ENCODE assay signal across 9 cellular contexts in the genomic region with DNA sequence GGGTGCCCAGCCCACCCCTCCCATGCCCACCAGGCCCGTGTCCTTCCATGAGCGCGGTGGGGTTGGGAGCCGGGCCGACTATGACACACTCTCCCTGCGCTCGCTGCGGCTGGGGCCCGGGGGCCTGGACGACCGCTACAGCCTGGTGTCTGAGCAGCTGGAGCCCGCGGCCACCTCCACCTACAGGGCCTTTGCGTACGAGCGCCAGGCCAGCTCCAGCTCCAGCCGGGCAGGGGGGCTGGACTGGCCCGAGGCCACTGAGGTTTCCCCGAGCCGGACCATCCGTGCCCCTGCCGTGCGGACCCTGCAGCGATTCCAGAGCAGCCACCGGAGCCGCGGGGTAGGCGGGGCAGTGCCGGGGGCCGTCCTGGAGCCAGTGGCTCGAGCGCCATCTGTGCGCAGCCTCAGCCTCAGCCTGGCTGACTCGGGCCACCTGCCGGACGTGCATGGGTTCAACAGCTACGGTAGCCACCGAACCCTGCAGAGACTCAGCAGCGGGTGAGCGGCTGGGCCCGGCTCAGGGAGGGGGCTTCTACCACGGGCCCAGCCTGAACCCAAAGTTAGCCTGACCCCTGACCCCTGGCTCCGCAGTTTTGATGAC. TPM values are rescaled to one million over a fixed set of nuclear protein-coding genes. Genes with fewer than 3 reads are reported as not detected.
DNase-seq lines count a peak whose midpoint lies in the region; ATAC-seq and TF ChIP-seq lines count a peak whose summit lies in the region.
"Had no signal": no experiment of that assay in that cellular context is flagged by ENCODE, and none has a peak within 500 bp of the region (broad histone marks: within the 10 kb centered on the region; RNA-seq: fewer than 3 reads in every experiment).

No MANE protein-coding gene starts in this region.

- H3K36me3 ChIP-seq in sigmoid colon: no peaks in the 10 kb centered on the region

- TF ChIP-seq EP300 in sigmoid colon (IDR thresholded peaks at IDR 0.05): no peak

- peaks cover 0 to 20% (median 12%) of the 10 kb centered on the region in 4 donors for H3K4me1 ChIP-seq in sigmoid colon

- 43 to 78% methylated on average over 43 of the region's 43 CpGs for WGBS in sigmoid colon, 2 donors

- intact Hi-C loops in sigmoid colon (cut with DNase I): no loop called here

- H3K9me3 ChIP-seq in sigmoid colon: no peaks in the 10 kb centered on the region
- H3K9me3 ChIP-seq: A549 had no signal

- H3K27ac ChIP-seq in sigmoid colon: no peak overlapping the region

- peaks cover 0 to 39% (median 18%) of the 10 kb centered on the region in 3 donors for H3K27me3 ChIP-seq in sigmoid colon

- ATAC-seq in HG03139 (IDR thresholded peaks at IDR 0.05; ENCODE audit: unreplicated experiment): peak; percentile 60

- TF ChIP-seq POLR2A in sigmoid colon (IDR thresholded peaks at IDR 0.05): no peak

- H3K4me3 ChIP-seq in WI38 (ENCODE audit: low read depth, low read length): no peak overlapping the region
- peak overlapping the region; percentile 41 for H3K4me3 ChIP-seq in fibroblast of pulmonary artery (replicated peaks; ENCODE audit: low read depth, low read length)
- H3K4me3 ChIP-seq in sigmoid colon: peak overlapping the region; percentile 5 to 47 (median 28)
- H3K4me3 ChIP-seq: A549 had no signal

- TF ChIP-seq CTCF in WI38 (IDR thresholded peaks at IDR 0.05; ENCODE audit: low read depth, low read length): peak; percentile 38
- peak; percentile 54 for TF ChIP-seq CTCF in fibroblast of pulmonary artery (IDR thresholded peaks at IDR 0.05; ENCODE audit: low read length, missing control alignments)
- peak; percentile 23 to 46 (median 36) for TF ChIP-seq CTCF in sigmoid colon (IDR thresholded peaks at IDR 0.05)

- DNase-seq in NCI-H524 (lab: John Stamatoyannopoulos, UW) (peak; percentile 18 to 80), NCI-H524 treated with DMSO at 0.1 percent for 48 hours (lab: John Stamatoyannopoulos, UW) (no peak), fibroblast of pulmonary artery (ENCODE audit: low read depth) (peak; percentile 69), sigmoid colon (peak; percentile 82), OCI-M2 (lab: John Stamatoyannopoulos, UW; ENCODE audit: unreplicated experiment) (no peak), NCI-H2107 (lab: John Stamatoyannopoulos, UW) (no peak)

RNA-seq across cellular contexts. Expression of gene PKP3, which starts 3.0 kb away (rescaled TPM):
- total RNA-seq in sigmoid colon: under 1 TPM in 2 of 4 donors, not detected in 2; 0.27 to 0.71 TPM
- 100 to 1,000 TPM in 1 of 3 donors, 10 to 100 TPM in 2; 57.1 to 140 (median 86.7) TPM for polyA plus RNA-seq in sigmoid colon

RNA-seq across cellular contexts. Expression of gene SIGIRR, which starts 17.8 kb away (rescaled TPM):
- 10 to 100 TPM; 51.0 to 70.9 (median 53.1) TPM for total RNA-seq in sigmoid colon
- polyA plus RNA-seq in sigmoid colon: 100 to 1,000 TPM in 1 of 3 donors, 10 to 100 TPM in 2; 46.8 to 122 (median 50.2) TPM

RNA-seq across cellular contexts. Expression of gene B4GALNT4, which starts 27.7 kb away (rescaled TPM):
- 1 to 10 TPM; 1.4 to 9.1 (median 2.7) TPM for total RNA-seq in sigmoid colon
- 1 to 10 TPM in 2 of 3 donors, not detected in 1; 7.6 to 7.8 TPM for polyA plus RNA-seq in sigmoid colon

RNA-seq across cellular contexts. Expression of gene ANO9, which starts 44.8 kb away (rescaled TPM):
- total RNA-seq in sigmoid colon: 1 to 10 TPM in 1 of 4 donors, under 1 TPM in 3; 0.14 to 2.5 (median 0.26) TPM
- 100 to 1,000 TPM in 1 of 3 donors, 1 to 10 TPM in 2; 4.2 to 123 (median 6.5) TPM for polyA plus RNA-seq in sigmoid colon

RNA-seq across cellular contexts. Expression of gene PTDSS2, which starts 53.0 kb away (rescaled TPM):
- total RNA-seq in sigmoid colon: 10 to 100 TPM; 30.1 to 76.2 (median 44.6) TPM
- polyA plus RNA-seq in sigmoid colon: 10 to 100 TPM in 1 of 3 donors, 1 to 10 TPM in 2; 4.8 to 29.0 (median 6.5) TPM

Comparison
In these comparisons a context has a peak if more than half of its experiments do, and no peak if none do; other contexts are left out.
1. DNase-seq: peak in NCI-H524 (2 of 2), fibroblast of pulmonary artery (single experiment) and sigmoid colon (single experiment); none in NCI-H524 treated with DMSO at 0.1 percent for 48 hours (single experiment), OCI-M2 (single experiment) and NCI-H2107 (single experiment).
2. Peak in every context shown above with its lines, with median percentiles within 50 percentile points of each other: CTCF ChIP-seq.